Comparison of ENCODE assay signal across 13 cellular contexts in the genomic region with DNA sequence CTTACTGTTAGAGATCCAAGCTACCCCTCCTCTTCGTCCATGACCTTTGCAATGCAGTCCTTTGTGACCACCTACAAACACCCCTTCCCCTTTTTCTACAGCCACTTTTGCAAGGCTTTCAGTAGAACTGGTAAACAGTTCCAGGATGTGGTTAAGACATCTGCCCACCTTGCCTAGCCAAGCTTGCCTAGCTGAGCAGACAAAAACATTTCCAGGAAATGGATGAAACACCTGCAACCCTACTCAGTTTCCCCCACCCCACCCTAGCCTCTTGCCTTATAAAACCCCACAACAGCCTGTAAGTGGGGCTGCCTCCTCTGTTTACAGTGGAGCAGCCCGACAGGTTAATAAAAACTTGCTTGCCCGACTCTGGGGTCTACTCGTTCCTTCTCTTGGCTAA.
A peak's percentile ranks its signal among the peaks of the same experiment; 100 is the strongest.
DNase-seq lines count a peak whose midpoint lies in the region; ATAC-seq and TF ChIP-seq lines count a peak whose summit lies in the region.
"Had no signal": no experiment of that assay in that cellular context is flagged by ENCODE, and none has a peak within 500 bp of the region (broad histone marks: within the 10 kb centered on the region; RNA-seq: fewer than 3 reads in every experiment).

No MANE protein-coding gene starts in this region.

- no peaks in the 10 kb centered on the region for H3K27me3 ChIP-seq in OCI-LY3 (ENCODE audit: low read depth, low read length)
- peaks cover 0 to 12% of the 10 kb centered on the region in 2 donors for H3K27me3 ChIP-seq in breast epithelium
- H3K27me3 ChIP-seq: left lung had no signal

- H3K4me1 ChIP-seq in OCI-LY3 (ENCODE audit: low read length) = peaks cover 17% of the 10 kb centered on the region
- no peaks in the 10 kb centered on the region for H3K4me1 ChIP-seq in breast epithelium
- H3K4me1 ChIP-seq: left lung, parathyroid adenoma had no signal

- 0 out of 2 replicates have a peak overlapping the region, but pooled peaks have one; percentile 26 for H3K27ac ChIP-seq in OCI-LY3 (ENCODE audit: low read length)
- H3K27ac ChIP-seq in breast epithelium = no peak overlapping the region
- H3K27ac ChIP-seq: left lung, parathyroid adenoma had no signal

- DNase-seq in activated CD4-positive, alpha-beta T cell treated with anti-CD3 and anti-CD28 coated beads for 4 hours = peak; percentile 5 to 8
- DNase-seq in activated CD4-positive, alpha-beta T cell treated with anti-CD3 and anti-CD28 coated beads, Interleukin-2, amount 50 U/mL, for 4 hours = no peak
- peak; percentile 10 for DNase-seq in germinal center (ENCODE audit: low spot score)
- DNase-seq in breast epithelium (ENCODE audit: low spot score in 2 of 2) = no peak
- DNase-seq: left lung; NCI-H510A treated with DMSO at 0.1 percent for 48 hours; SK-N-SH; stimulated activated CD4-positive, alpha-beta T cell treated with anti-CD3 and anti-CD28 coated beads, Interleukin-4, amount 100 ng/mL, for 24 hours had no signal

- H3K36me3 ChIP-seq in OCI-LY3 (replicated peaks; ENCODE audit: low read depth, low read length) (no peaks in the 10 kb centered on the region), breast epithelium (no peaks in the 10 kb centered on the region)
- H3K36me3 ChIP-seq: left lung had no signal

- ATAC-seq in GM21737 (IDR thresholded peaks at IDR 0.05; ENCODE audit: unreplicated experiment) (peak; percentile 93), GM21381 (IDR thresholded peaks at IDR 0.05; ENCODE audit: unreplicated experiment) (no peak), HG03460 (IDR thresholded peaks at IDR 0.05; ENCODE audit: unreplicated experiment) (no peak)
- ATAC-seq: left lung had no signal

- H3K4me2 ChIP-seq in OCI-LY3 (ENCODE audit: low read length) = no peak overlapping the region
- H3K4me2 ChIP-seq: SK-N-SH had no signal

- H4K20me1 ChIP-seq in OCI-LY3 (ENCODE audit: insufficient read depth, low read length) = no peaks in the 10 kb centered on the region

- no peak overlapping the region for H3K4me3 ChIP-seq in OCI-LY3 (ENCODE audit: low read length)
- no peak overlapping the region for H3K4me3 ChIP-seq in breast epithelium
- H3K4me3 ChIP-seq: left lung had no signal

- H3K9me3 ChIP-seq in OCI-LY3 (ENCODE audit: insufficient read depth, low read length) (no peaks in the 10 kb centered on the region), breast epithelium (peaks cover 0 to 8% of the 10 kb centered on the region in 2 donors)

- no peak for TF ChIP-seq CTCF in OCI-LY3 (IDR thresholded peaks at IDR 0.05; ENCODE audit: low read depth, low read length)
- no peak for TF ChIP-seq CTCF in breast epithelium (IDR thresholded peaks at IDR 0.05)

- H3K79me2 ChIP-seq in OCI-LY3 (ENCODE audit: low read length) = no peaks in the 10 kb centered on the region
- H3K79me2 ChIP-seq: parathyroid adenoma had no signal

- no peak overlapping the region for H3K9ac ChIP-seq in OCI-LY3 (ENCODE audit: low read length)
- H3K9ac ChIP-seq: parathyroid adenoma, SK-N-SH had no signal

- no peak for TF ChIP-seq POLR2A in breast epithelium (IDR thresholded peaks at IDR 0.05)

- intact Hi-C loops in breast epithelium (cut with DNase I; ENCODE audit: low total_unique reads) = no loop called here

- H2AFZ ChIP-seq in OCI-LY3 (ENCODE audit: low read depth, low read length) = no peak overlapping the region
- H2AFZ ChIP-seq: parathyroid adenoma had no signal

Comparison
In these comparisons a context has a peak if more than half of its experiments do, and no peak if none do; other contexts are left out.
1. DNase-seq: peak in activated CD4-positive, alpha-beta T cell treated with anti-CD3 and anti-CD28 coated beads for 4 hours (2 of 2) and germinal center (single experiment); none in activated CD4-positive, alpha-beta T cell treated with anti-CD3 and anti-CD28 coated beads, Interleukin-2, amount 50 U/mL, for 4 hours (0 of 2) and breast epithelium (0 of 2).